19 cellular contexts compared by ENCODE assay signal in genomic region chr9:105421154-105421553, GRCh38.
"Had no signal": no experiment of that assay in that cellular context is flagged by ENCODE, and none has a peak within 500 bp of the region (broad histone marks: within the 10 kb centered on the region; RNA-seq: fewer than 3 reads in every experiment).

No MANE protein-coding gene starts in this region.

- H3K9me3 ChIP-seq: heart left ventricle, mucosa of descending colon, neutrophil, psoas muscle, right atrium auricular region, stomach, thoracic aorta, transverse colon had no signal

- H3K4me1 ChIP-seq: foreskin keratinocyte, heart left ventricle, psoas muscle, right atrium auricular region, transverse colon had no signal

- FAIRE-seq: colon, islet of Langerhans, small intestine had no signal

- DNase-seq: foreskin keratinocyte; heart left ventricle; hippocampal formation; kidney glomerular epithelial cell; mammary epithelial cell; mucosa of descending colon; naive thymus-derived CD8-positive, alpha-beta T cell; psoas muscle; stimulated activated CD4-positive, alpha-beta T cell treated with anti-CD3 and anti-CD28 coated beads, Interleukin-12 subunit alpha, Interleukin-12 subunit beta, amount 100 ng/mL, for 4 hours; stimulated activated naive CD4-positive, alpha-beta T cell; stomach; substantia nigra; transverse colon had no signal

- H3K27me3 ChIP-seq: foreskin keratinocyte, heart left ventricle, neutrophil, right atrium auricular region, stomach, transverse colon had no signal

- ATAC-seq: foreskin keratinocyte; heart left ventricle; naive thymus-derived CD8-positive, alpha-beta T cell; psoas muscle had no signal

- H3K27ac ChIP-seq: foreskin keratinocyte, heart left ventricle, neutrophil, psoas muscle, right atrium auricular region, stomach, thoracic aorta, transverse colon had no signal

- H3K36me3 ChIP-seq: heart left ventricle, neutrophil, right atrium auricular region, stomach, thoracic aorta, transverse colon had no signal

- H3K4me3 ChIP-seq: heart left ventricle, mucosa of descending colon, psoas muscle, right atrium auricular region, stomach, thoracic aorta, transverse colon had no signal
